Comparison of ENCODE assay signal across 22 cellular contexts in genomic region chr16:49469323-49469670, GRCh38.
DNase-seq lines count a peak whose midpoint lies in the region; ATAC-seq and TF ChIP-seq lines count a peak whose summit lies in the region.
"Had no signal": no experiment of that assay in that cellular context is flagged by ENCODE, and none has a peak within 500 bp of the region (broad histone marks: within the 10 kb centered on the region; RNA-seq: fewer than 3 reads in every experiment).

No MANE protein-coding gene starts in this region.

- H3K27me3 Mint-ChIP-seq in natural killer cell (ENCODE audit: low read depth in 2 of 2) = peaks cover 0 to 14% of the 10 kb centered on the region in 2 donors
- H3K27me3 Mint-ChIP-seq in natural killer cell treated with Interleukin-12 subunit alpha and Interleukin-12 subunit beta and Interleukin-15 and Interleukin-18, amount 100 ng/mL, for 72 hours = peaks cover 0 to 4% of the 10 kb centered on the region in 2 donors
- no peaks in the 10 kb centered on the region for H3K27me3 Mint-ChIP-seq in activated CD8-positive, alpha-beta T cell treated with anti-CD3 and anti-CD28 coated beads for 36 hours

- ATAC-seq in natural killer cell (no peak), left lobe of liver (no peak), HG03521 (IDR thresholded peaks at IDR 0.05; ENCODE audit: unreplicated experiment) (no peak)
- no peak for ATAC-seq in natural killer cell treated with Interleukin-12 subunit alpha and Interleukin-12 subunit beta and Interleukin-15 and Interleukin-18, amount 100 ng/mL, for 72 hours
- ATAC-seq in activated CD8-positive, alpha-beta T cell treated with anti-CD3 and anti-CD28 coated beads for 36 hours = no peak
- ATAC-seq: A549, GM12878, GM23338 had no signal

- peak overlapping the region; percentile 4 for H3K4me2 ChIP-seq in Karpas-422 (ENCODE audit: low read depth, low read length, poor library complexity, severe bottlenecking)
- H3K4me2 ChIP-seq: A549, GM23338 had no signal

- TF ChIP-seq CTCF in natural killer cell (IDR thresholded peaks at IDR 0.05) (no peak), GM13977 (IDR thresholded peaks at IDR 0.05; ENCODE audit: extremely low read depth, insufficient read depth, missing control alignments) (no peak)
- TF ChIP-seq CTCF in activated CD8-positive, alpha-beta T cell treated with anti-CD3 and anti-CD28 coated beads for 36 hours (IDR thresholded peaks at IDR 0.05) = no peak

- peaks cover 4 to 6% of the 10 kb centered on the region in 2 donors for H3K4me1 Mint-ChIP-seq in natural killer cell
- H3K4me1 Mint-ChIP-seq in natural killer cell treated with Interleukin-12 subunit alpha and Interleukin-12 subunit beta and Interleukin-15 and Interleukin-18, amount 100 ng/mL, for 72 hours (ENCODE audit: low read depth in 2 of 2) = peaks cover 0 to 3% of the 10 kb centered on the region in 2 donors
- peaks cover 5% of the 10 kb centered on the region for H3K4me1 Mint-ChIP-seq in activated CD8-positive, alpha-beta T cell treated with anti-CD3 and anti-CD28 coated beads for 36 hours (ENCODE audit: low read depth)

- CTCF ChIA-PET in activated CD8-positive, alpha-beta T cell treated with anti-CD3 and anti-CD28 coated beads for 36 hours (lab: Charles Lee) = no interaction called here

- H3K9ac ChIP-seq in Karpas-422 (ENCODE audit: low read length) = no peak overlapping the region

- DNase-seq in natural killer cell (peak; percentile 0), Karpas-422 (no peak), left lobe of liver (ENCODE audit: low spot score) (peak; percentile 24), GM13977 (ENCODE audit: low spot score) (no peak)
- no peak for DNase-seq in natural killer cell treated with Interleukin-12 subunit alpha and Interleukin-12 subunit beta and Interleukin-15 and Interleukin-18, amount 100 ng/mL, for 72 hours (ENCODE audit: low spot score)
- no peak for DNase-seq in activated CD8-positive, alpha-beta T cell treated with anti-CD3 and anti-CD28 coated beads for 36 hours
- DNase-seq: AML-193; CD8-positive, alpha-beta memory T cell; HFFc6; KBM-7; MM.1S; NCI-H2029; NCI-H446 treated with DMSO at 0.1 percent for 48 hours; NCI-H526 treated with DMSO at 0.1 percent for 48 hours; SHP77 treated with DMSO at 0.1 percent for 48 hours had no signal

- POLR2A ChIA-PET in activated CD8-positive, alpha-beta T cell treated with anti-CD3 and anti-CD28 coated beads for 36 hours (lab: Charles Lee) = no interaction called here

- H3K36me3 ChIP-seq in Karpas-422 (ENCODE audit: insufficient read depth, low read length) = no peaks in the 10 kb centered on the region
- H3K36me3 ChIP-seq: HAP-1, Peyer's patch had no signal

- no peaks in the 10 kb centered on the region for H3K9me3 Mint-ChIP-seq in natural killer cell
- H3K9me3 Mint-ChIP-seq in natural killer cell treated with Interleukin-12 subunit alpha and Interleukin-12 subunit beta and Interleukin-15 and Interleukin-18, amount 100 ng/mL, for 72 hours = no peaks in the 10 kb centered on the region
- H3K9me3 Mint-ChIP-seq in activated CD8-positive, alpha-beta T cell treated with anti-CD3 and anti-CD28 coated beads for 36 hours = no peaks in the 10 kb centered on the region
- H3K9me3 Mint-ChIP-seq: CD8-positive, alpha-beta memory T cell; GM23338 had no signal

- no peaks in the 10 kb centered on the region for H3K9me2 ChIP-seq in Karpas-422 (replicated peaks; ENCODE audit: insufficient read depth, low read length)

- peak overlapping the region; percentile 20; the same call in 1 of the 2 replicates for H3K27ac ChIP-seq in Karpas-422 (ENCODE audit: low read length)
- H3K27ac ChIP-seq: A549, Peyer's patch had no signal

- no peaks in the 10 kb centered on the region for H3K36me3 Mint-ChIP-seq in natural killer cell
- H3K36me3 Mint-ChIP-seq in natural killer cell treated with Interleukin-12 subunit alpha and Interleukin-12 subunit beta and Interleukin-15 and Interleukin-18, amount 100 ng/mL, for 72 hours = no peaks in the 10 kb centered on the region
- no peaks in the 10 kb centered on the region for H3K36me3 Mint-ChIP-seq in activated CD8-positive, alpha-beta T cell treated with anti-CD3 and anti-CD28 coated beads for 36 hours (ENCODE audit: low read depth)
- H3K36me3 Mint-ChIP-seq: CD14-positive monocyte; CD8-positive, alpha-beta memory T cell had no signal

- peaks cover 3% of the 10 kb centered on the region; the same call in 1 of the 2 replicates for H4K20me1 ChIP-seq in Karpas-422 (ENCODE audit: insufficient read depth, low read depth, low read length)

- H3K27ac Mint-ChIP-seq in natural killer cell = no peak overlapping the region
- H3K27ac Mint-ChIP-seq in natural killer cell treated with Interleukin-12 subunit alpha and Interleukin-12 subunit beta and Interleukin-15 and Interleukin-18, amount 100 ng/mL, for 72 hours = no peak overlapping the region
- H3K27ac Mint-ChIP-seq in activated CD8-positive, alpha-beta T cell treated with anti-CD3 and anti-CD28 coated beads for 36 hours = no peak overlapping the region
- H3K27ac Mint-ChIP-seq: GM23338, HFFc6 had no signal

- no peak overlapping the region for H3K4me3 ChIP-seq in Karpas-422 (ENCODE audit: low read length)
- H3K4me3 ChIP-seq: A549, GM12878, GM23338, HAP-1, Peyer's patch had no signal

- no peaks in the 10 kb centered on the region for H3K27me3 ChIP-seq in Karpas-422 (ENCODE audit: low read length)
- H3K27me3 ChIP-seq: Peyer's patch had no signal

- intact Hi-C loops in natural killer cell (cut with micrococcal nuclease) = no loop called here
- intact Hi-C loops in activated CD8-positive, alpha-beta T cell treated with anti-CD3 and anti-CD28 coated beads for 36 hours (cut with micrococcal nuclease) = no loop called here

- H3K9me3 ChIP-seq in Karpas-422 (ENCODE audit: low read length) = no peaks in the 10 kb centered on the region
- H3K9me3 ChIP-seq: A549, HAP-1, Peyer's patch had no signal

- no peak overlapping the region for H3K4me3 Mint-ChIP-seq in natural killer cell
- no peak overlapping the region for H3K4me3 Mint-ChIP-seq in natural killer cell treated with Interleukin-12 subunit alpha and Interleukin-12 subunit beta and Interleukin-15 and Interleukin-18, amount 100 ng/mL, for 72 hours
- H3K4me3 Mint-ChIP-seq in activated CD8-positive, alpha-beta T cell treated with anti-CD3 and anti-CD28 coated beads for 36 hours = no peak overlapping the region
- H3K4me3 Mint-ChIP-seq: CD14-positive monocyte; CD8-positive, alpha-beta memory T cell; GM23338; HFFc6 had no signal

- H2AFZ ChIP-seq in Karpas-422 (ENCODE audit: low read length) = no peak overlapping the region
- H2AFZ ChIP-seq: GM23338 had no signal

- in situ Hi-C loops in GM13977 (cut with MboI; ENCODE audit: low pct_unique_long_range_greater_than_20kb, low sequenced_read_pairs, unreplicated experiment) = no loop called here

- H3K79me2 ChIP-seq in Karpas-422 (ENCODE audit: low read length) = no peaks in the 10 kb centered on the region

- H3K4me1 ChIP-seq in Karpas-422 (ENCODE audit: low read length) = peaks cover 57% of the 10 kb centered on the region
- H3K4me1 ChIP-seq: A549, HAP-1 had no signal

Comparison
In these comparisons a context has a peak if more than half of its experiments do, and no peak if none do; other contexts are left out.
1. DNase-seq: peak in natural killer cell (single experiment) and left lobe of liver (single experiment); none in natural killer cell treated with Interleukin-12 subunit alpha and Interleukin-12 subunit beta and Interleukin-15 and Interleukin-18, amount 100 ng/mL, for 72 hours (single experiment), Karpas-422 (single experiment), activated CD8-positive, alpha-beta T cell treated with anti-CD3 and anti-CD28 coated beads for 36 hours (single experiment) and GM13977 (single experiment).